In the genomic region with DNA sequence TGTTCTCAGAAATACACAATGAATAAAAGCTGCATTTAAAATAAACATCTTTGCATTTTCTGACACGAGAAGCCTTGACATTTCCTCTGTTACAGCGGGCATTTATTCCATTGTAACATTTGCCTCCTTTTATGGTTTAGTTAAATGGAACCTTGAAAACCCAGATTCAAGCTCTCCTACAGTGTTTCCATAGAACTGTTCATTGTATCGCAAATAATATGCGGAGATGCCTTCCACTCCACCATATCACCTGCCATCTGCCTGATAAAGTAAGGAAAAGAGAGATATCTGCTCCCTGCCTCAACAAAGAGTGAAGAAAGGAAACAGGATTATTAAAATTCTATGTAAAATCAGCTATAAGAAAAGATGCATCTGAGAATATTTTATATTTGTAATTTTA, we compare ENCODE assay signal across 19 cellular contexts.
"Had no signal": no experiment of that assay in that cellular context is flagged by ENCODE, and none has a peak within 500 bp of the region (broad histone marks: within the 10 kb centered on the region; RNA-seq: fewer than 3 reads in every experiment).

No MANE protein-coding gene starts in this region.

- H3K27me3 Mint-ChIP-seq: activated CD4-positive, alpha-beta T cell treated with anti-CD3 and anti-CD28 coated beads, Interleukin-2, amount 10 ng/mL, durations not matched to agents 7 days and 5 days; central memory CD8-positive, alpha-beta T cell; naive thymus-derived CD4-positive, alpha-beta T cell; type B pancreatic cell had no signal

- H3K9me3 ChIP-seq: esophagus squamous epithelium, left ventricle myocardium inferior, mucosa of descending colon, right atrium auricular region had no signal

- DNase-seq: activated CD4-positive, alpha-beta T cell treated with anti-CD3 and anti-CD28 coated beads, Interleukin-2, amount 10 ng/mL, durations not matched to agents 7 days and 5 days; activated CD8-positive, alpha-beta memory T cell treated with anti-CD3 and anti-CD28 coated beads for 24 hours; activated naive CD4-positive, alpha-beta T cell; anterior cingulate cortex; brain microvascular endothelial cell; esophagus squamous epithelium; hypothalamus; left ventricle myocardium inferior; mucosa of descending colon; naive thymus-derived CD4-positive, alpha-beta T cell; nucleus accumbens; small intestine; stimulated activated CD4-positive, alpha-beta T cell treated with anti-CD3 and anti-CD28 coated beads, Interleukin-4, amount 100 ng/mL, for 4 hours; stimulated activated CD8-positive, alpha-beta memory T cell treated with anti-CD3 and anti-CD28 coated beads, Interleukin-4, amount 100 ng/mL, for 48 hours; stimulated activated naive CD8-positive, alpha-beta T cell treated with anti-CD3 and anti-CD28 coated beads, Interleukin-15, Interleukin-2, amounts not matched to agents 100 U/mL and 50 U/mL, for 24 hours had no signal

- H3K4me3 ChIP-seq: coronary artery, esophagus squamous epithelium, left ventricle myocardium inferior, mucosa of descending colon, right atrium auricular region had no signal

- H3K27ac ChIP-seq: brain microvascular endothelial cell, coronary artery, esophagus squamous epithelium, left ventricle myocardium inferior, right atrium auricular region had no signal

- H3K4me1 ChIP-seq: esophagus squamous epithelium, left ventricle myocardium inferior, right atrium auricular region had no signal

- H3K4me3 Mint-ChIP-seq: activated CD4-positive, alpha-beta T cell treated with anti-CD3 and anti-CD28 coated beads, Interleukin-2, amount 10 ng/mL, durations not matched to agents 7 days and 5 days; central memory CD8-positive, alpha-beta T cell; naive thymus-derived CD4-positive, alpha-beta T cell; type B pancreatic cell had no signal

- H3K36me3 ChIP-seq: brain microvascular endothelial cell, esophagus squamous epithelium, left ventricle myocardium inferior, right atrium auricular region had no signal

- H3K9me3 Mint-ChIP-seq: activated CD4-positive, alpha-beta T cell treated with anti-CD3 and anti-CD28 coated beads, Interleukin-2, amount 10 ng/mL, durations not matched to agents 7 days and 5 days; central memory CD8-positive, alpha-beta T cell; type B pancreatic cell had no signal

- H3K4me1 Mint-ChIP-seq: activated CD4-positive, alpha-beta T cell treated with anti-CD3 and anti-CD28 coated beads, Interleukin-2, amount 10 ng/mL, durations not matched to agents 7 days and 5 days; central memory CD8-positive, alpha-beta T cell; naive thymus-derived CD4-positive, alpha-beta T cell had no signal

- H3K27me3 ChIP-seq: brain microvascular endothelial cell, esophagus squamous epithelium, right atrium auricular region had no signal

- H3K27ac Mint-ChIP-seq: activated CD4-positive, alpha-beta T cell treated with anti-CD3 and anti-CD28 coated beads, Interleukin-2, amount 10 ng/mL, durations not matched to agents 7 days and 5 days; naive thymus-derived CD4-positive, alpha-beta T cell; type B pancreatic cell had no signal

- H3K36me3 Mint-ChIP-seq: naive thymus-derived CD4-positive, alpha-beta T cell; type B pancreatic cell had no signal

- ATAC-seq: mucosa of descending colon; naive thymus-derived CD4-positive, alpha-beta T cell; stimulated activated naive CD8-positive, alpha-beta T cell treated with anti-CD3 and anti-CD28 coated beads, Interleukin-15, Interleukin-2, amounts not matched to agents 100 U/mL and 50 U/mL, for 24 hours had no signal
